Comparison of ENCODE assay signal across 8 cellular contexts in the genomic region with DNA sequence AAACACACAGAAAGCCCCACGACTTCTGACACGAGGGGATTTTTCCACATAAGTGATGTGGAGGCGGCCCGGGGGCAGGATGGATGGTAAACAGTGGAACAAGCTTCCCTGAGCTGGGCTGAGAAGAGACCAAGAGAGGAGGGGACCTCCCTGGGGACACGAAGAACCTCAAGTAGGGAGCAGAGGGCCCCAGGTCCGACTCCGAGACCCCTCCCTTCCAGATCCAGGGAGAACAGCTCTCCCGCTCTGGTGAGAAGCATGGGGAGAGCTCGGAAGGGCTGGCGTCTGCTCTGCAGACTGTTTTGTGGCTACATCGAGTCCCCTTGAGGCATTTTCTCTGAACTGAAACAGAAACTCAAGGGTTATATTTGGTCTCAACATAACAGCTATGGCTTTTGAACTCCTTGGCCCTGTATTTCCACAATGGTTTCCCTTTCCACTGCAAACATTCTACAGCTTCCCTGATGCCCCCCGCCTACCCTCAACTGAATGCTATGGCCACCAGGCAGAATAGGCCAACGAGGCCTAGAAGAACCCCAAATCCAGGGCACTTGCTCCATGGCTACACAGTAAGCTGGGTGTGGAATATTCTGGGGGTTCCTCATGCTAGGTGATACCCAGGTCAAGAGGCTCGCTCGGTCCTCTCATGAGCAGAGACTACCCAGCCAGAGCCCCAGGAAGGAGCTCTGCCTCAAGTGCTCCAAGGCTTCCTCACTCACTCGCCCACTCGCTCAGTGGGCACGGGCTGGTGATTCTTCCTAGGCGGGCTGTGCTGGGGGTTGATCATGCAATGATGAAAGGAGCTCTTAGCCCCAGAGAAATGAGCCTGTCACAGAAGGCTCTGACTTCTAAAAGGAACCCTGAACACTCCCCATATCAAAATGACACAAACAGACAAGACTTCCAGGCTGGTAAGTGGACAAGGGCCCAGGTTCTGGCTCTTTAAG. TPM values are rescaled to one million over a fixed set of nuclear protein-coding genes. Genes with fewer than 3 reads are reported as not detected.
A peak's percentile ranks its signal among the peaks of the same experiment; 100 is the strongest.
DNase-seq lines count a peak whose midpoint lies in the region; ATAC-seq and TF ChIP-seq lines count a peak whose summit lies in the region.

No MANE protein-coding gene starts in this region.

- intact Hi-C loops in dorsolateral prefrontal cortex (cut with DNase I): no loop called here

- H3K9me3 ChIP-seq in tibial nerve: no peaks in the 10 kb centered on the region

- peaks cover 9% of the 10 kb centered on the region for H3K36me3 ChIP-seq in GM06990 (ENCODE audit: control insufficient read depth, insufficient read depth, low read length)
- H3K36me3 ChIP-seq in tibial nerve: peaks cover 0 to 29% (median 0%) of the 10 kb centered on the region in 3 donors

- peaks cover 6 to 87% (median 66%) of the 10 kb centered on the region in 4 donors for H3K4me1 ChIP-seq in tibial nerve

- WGBS in tibial nerve, 2 donors: 39 to 54% methylated on average over 17 to 19 of the region's 19 CpGs

- H3K27ac ChIP-seq in dorsolateral prefrontal cortex (peak overlapping the region; percentile 32 to 100 (median 98)), tibial nerve (peak overlapping the region; percentile 2 to 98 (median 86))

- H3K27me3 ChIP-seq in GM06990 (replicated peaks; ENCODE audit: control insufficient read depth, insufficient read depth, low read length): no peaks in the 10 kb centered on the region
- no peaks in the 10 kb centered on the region for H3K27me3 ChIP-seq in dorsolateral prefrontal cortex
- no peaks in the 10 kb centered on the region for H3K27me3 ChIP-seq in tibial nerve

- DNase-seq in GM06990 (ENCODE audit: extremely low read depth, insufficient read length) (peak; percentile 65), dorsolateral prefrontal cortex (no peak), tibial nerve (ENCODE audit: low spot score in 2 of 2) (no peak), 8988T (no peak), COLO829 (ENCODE audit: low spot score) (no peak), ureter (ENCODE audit: low spot score) (no peak)

- TF ChIP-seq POLR2A in tibial nerve (IDR thresholded peaks at IDR 0.05): no peak

- ATAC-seq in GM19438 (IDR thresholded peaks at IDR 0.05; ENCODE audit: low read depth, unreplicated experiment) (peak; percentile 89), HG03439 (IDR thresholded peaks at IDR 0.05; ENCODE audit: unreplicated experiment) (peak; percentile 51)

- TF ChIP-seq CTCF in GM06990 (IDR thresholded peaks at IDR 0.05; ENCODE audit: insufficient read depth, low read length, poor library complexity, severe bottlenecking): no peak
- no peak for TF ChIP-seq CTCF in dorsolateral prefrontal cortex (IDR thresholded peaks at IDR 0.05 in 54 of 56, conservative IDR thresholded peaks at IDR 0.05 in 2 of 56; ENCODE audit: low read depth in 1 of 56, partially characterized antibody in 56 of 56)
- no peak for TF ChIP-seq CTCF in tibial nerve (IDR thresholded peaks at IDR 0.05)

- H3K4me3 ChIP-seq in GM06990 (replicated peaks; ENCODE audit: low read depth, low read length) (peak overlapping the region; percentile 0; the same call in 1 of the 2 replicates), dorsolateral prefrontal cortex (no peak overlapping the region), tibial nerve (no peak overlapping the region)

- no peak for TF ChIP-seq EP300 in tibial nerve (IDR thresholded peaks at IDR 0.05)

RNA-seq across cellular contexts. Expression of a gene that starts 47.5 kb away (rescaled TPM):
- total RNA-seq in dorsolateral prefrontal cortex: 100 to 1,000 TPM in 2 of 120 experiments, 10 to 100 TPM in 118; 30.6 to 142 (median 58.2) TPM
- total RNA-seq in tibial nerve: 10 to 100 TPM; 60.8 to 84.8 (median 78.8) TPM
- 38.8 TPM for total RNA-seq in ureter
